ENCODE assay signal across 31 cellular contexts in genomic region chr10:2054728-2055127, GRCh38.
DNase-seq lines count a peak whose midpoint lies in the region; ATAC-seq and TF ChIP-seq lines count a peak whose summit lies in the region.
"Had no signal": no experiment of that assay in that cellular context is flagged by ENCODE, and none has a peak within 500 bp of the region (broad histone marks: within the 10 kb centered on the region; RNA-seq: fewer than 3 reads in every experiment).

No MANE protein-coding gene starts in this region.

- no peaks in the 10 kb centered on the region; a peak in 2 of 4 replicates for H3K4me1 ChIP-seq in SK-N-SH (ENCODE audit: control insufficient read depth in 1 of 2, insufficient read depth in 2 of 2, low read depth in 1 of 2, low read length in 1 of 2)
- H3K4me1 ChIP-seq: A549, BE2C had no signal

- H3K79me2 ChIP-seq in SK-N-SH (ENCODE audit: insufficient read depth), result no peaks in the 10 kb centered on the region

- TF ChIP-seq EP300 in SK-N-SH (IDR thresholded peaks at IDR 0.05; ENCODE audit: borderline replicate concordance in 1 of 2, low read depth in 1 of 2, low read length in 1 of 2), result peak in 1 of 2 experiments; percentile 50; a peak in 1 of 4 replicates

- no peaks in the 10 kb centered on the region for H3K36me3 ChIP-seq in SK-N-SH (replicated peaks in 1 of 2; ENCODE audit: control insufficient read depth in 1 of 2, insufficient read depth in 2 of 2, low read length in 1 of 2)
- H3K36me3 ChIP-seq: BE2C; BLaER1; BLaER1 treated with 17β-estradiol and CSF1 and Interleukin-3, amounts not matched to agents 10 nM and 100 nM had no signal

- no peak overlapping the region for H3K4me2 ChIP-seq in SK-N-SH
- H3K4me2 ChIP-seq: A549; BLaER1; BLaER1 treated with 17β-estradiol and CSF1 and Interleukin-3, amounts not matched to agents 10 nM and 100 nM had no signal

- H3K9me2 ChIP-seq in SK-N-SH, result no peaks in the 10 kb centered on the region

- CTCF ChIA-PET in SK-N-SH (lab: Yijun Ruan, JAX), result no interaction called here

- no peaks in the 10 kb centered on the region for H4K20me1 ChIP-seq in SK-N-SH (ENCODE audit: insufficient read depth)
- H4K20me1 ChIP-seq: BLaER1; BLaER1 treated with 17β-estradiol and CSF1 and Interleukin-3, amounts not matched to agents 10 nM and 100 nM had no signal

- H3K27ac ChIP-seq in SK-N-SH (ENCODE audit: low read depth in 2 of 2, low read length in 1 of 2), result peak overlapping the region in 1 of 2 experiments; percentile 90; a peak in 2 of 4 replicates
- H3K27ac ChIP-seq: 22Rv1; A549; BLaER1; BLaER1 treated with 17β-estradiol and CSF1 and Interleukin-3, amounts not matched to agents 10 nM and 100 nM; C4-2B had no signal

- TF ChIP-seq RAD21 in SK-N-SH (IDR thresholded peaks at IDR 0.05; ENCODE audit: low read length), result peak; percentile 16; the same call in 1 of the 2 replicates

- DNase-seq in SK-N-DZ (ENCODE audit: low spot score), result peak; percentile 80
- peak; percentile 39 for DNase-seq in SK-N-SH
- no peak for DNase-seq in retina
- DNase-seq: 8988T; ACHN; AML-193; BE2C; C1 segment of cervical spinal cord; Caco-2; Calu3; CD4-positive, alpha-beta memory T cell; CD4-positive, alpha-beta T cell; CD4-positive, CD25-positive, alpha-beta regulatory T cell; CD8-positive, alpha-beta memory T cell; CD8-positive, alpha-beta T cell; COR-L47; DMS 273 treated with DMSO at 0.1 percent for 48 hours; DMS153; DMS53; DMS79; DMS79 treated with DMSO at 0.1 percent for 48 hours; DND-41; EL had no signal

- WGBS in SK-N-SH (ENCODE audit: low lambda C conversion rate), result 8% methylated on average over 3 of the region's 3 CpGs

- H2AFZ ChIP-seq in SK-N-SH (ENCODE audit: low read depth), result no peak overlapping the region

- no peak overlapping the region for H3K4me3 ChIP-seq in SK-N-SH (ENCODE audit: low read depth in 2 of 2, low read length in 1 of 2)
- H3K4me3 ChIP-seq: A549; BLaER1; BLaER1 treated with 17β-estradiol and CSF1 and Interleukin-3, amounts not matched to agents 10 nM and 100 nM had no signal

- no peaks in the 10 kb centered on the region for H3K9me3 ChIP-seq in SK-N-SH
- H3K9me3 ChIP-seq: A549, BE2C, Caco-2 had no signal

- TF ChIP-seq CTCF in SK-N-SH (IDR thresholded peaks at IDR 0.05), result no peak

- no peaks in the 10 kb centered on the region for H3F3A ChIP-seq in SK-N-SH (replicated peaks; ENCODE audit: insufficient read depth)

- POLR2A ChIA-PET in SK-N-SH (lab: Yijun Ruan, JAX), result no interaction called here

- no peaks in the 10 kb centered on the region for H3K27me3 ChIP-seq in SK-N-SH (ENCODE audit: insufficient read depth)
- H3K27me3 ChIP-seq: BE2C; BLaER1; BLaER1 treated with 17β-estradiol and CSF1 and Interleukin-3, amounts not matched to agents 10 nM and 100 nM had no signal

- no peak overlapping the region for H3K9ac ChIP-seq in SK-N-SH
- H3K9ac ChIP-seq: BLaER1; BLaER1 treated with 17β-estradiol and CSF1 and Interleukin-3, amounts not matched to agents 10 nM and 100 nM had no signal

- ATAC-seq in SK-N-SH treated with all-trans-retinoic acid at 6 μM for 48 hours (no peak), GM19035 (IDR thresholded peaks at IDR 0.05; ENCODE audit: unreplicated experiment) (no peak), HG02852 (IDR thresholded peaks at IDR 0.05; ENCODE audit: unreplicated experiment) (no peak)
- ATAC-seq: A549; CD8-positive, alpha-beta T cell had no signal

TF ChIP-seq in SK-N-SH, 30 proteins besides CTCF, POLR2A, EP300 and RAD21:
- no peak for TF ChIP-seq TCF12 (IDR thresholded peaks at IDR 0.05)
- no peak for TF ChIP-seq MEF2A (IDR thresholded peaks at IDR 0.05; ENCODE audit: borderline replicate concordance, low read depth)
- no peak for TF ChIP-seq NFIC (IDR thresholded peaks at IDR 0.05; ENCODE audit: borderline replicate concordance)
- TF ChIP-seq FOXM1 (IDR thresholded peaks at IDR 0.05; ENCODE audit: low read depth), result no peak
- peak; percentile 64; the same call in 1 of the 2 replicates for TF ChIP-seq GATA2 (CRISPR knock-in tag; IDR thresholded peaks at IDR 0.05)
- TF ChIP-seq RCOR1 (IDR thresholded peaks at IDR 0.05; ENCODE audit: low read length), result peak; percentile 50; the same call in 1 of the 2 replicates
- TF ChIP-seq, protein P1, sequence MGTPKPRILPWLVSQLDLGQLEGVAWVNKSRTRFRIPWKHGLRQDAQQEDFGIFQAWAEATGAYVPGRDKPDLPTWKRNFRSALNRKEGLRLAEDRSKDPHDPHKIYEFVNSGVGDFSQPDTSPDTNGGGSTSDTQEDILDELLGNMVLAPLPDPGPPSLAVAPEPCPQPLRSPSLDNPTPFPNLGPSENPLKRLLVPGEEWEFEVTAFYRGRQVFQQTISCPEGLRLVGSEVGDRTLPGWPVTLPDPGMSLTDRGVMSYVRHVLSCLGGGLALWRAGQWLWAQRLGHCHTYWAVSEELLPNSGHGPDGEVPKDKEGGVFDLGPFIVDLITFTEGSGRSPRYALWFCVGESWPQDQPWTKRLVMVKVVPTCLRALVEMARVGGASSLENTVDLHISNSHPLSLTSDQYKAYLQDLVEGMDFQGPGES (IDR thresholded peaks at IDR 0.05; ENCODE audit: low read depth, low read length), result no peak
- no peak for TF ChIP-seq MXI1 (IDR thresholded peaks at IDR 0.05; ENCODE audit: low read depth, low read length)

TF ChIP-seq in SK-N-SH treated with all-trans-retinoic acid at 6 μM for 48 hours, 23 proteins besides CTCF, POLR2A, EP300 and RAD21:
- TF ChIP-seq PPARA (CRISPR knock-in tag; IDR thresholded peaks at IDR 0.05; ENCODE audit: borderline replicate concordance) (no peak), BACH2 (CRISPR knock-in tag; IDR thresholded peaks at IDR 0.05; ENCODE audit: borderline replicate concordance) (no peak), ZNF70 (CRISPR knock-in tag; IDR thresholded peaks at IDR 0.05) (no peak), ESRRG (CRISPR knock-in tag; IDR thresholded peaks at IDR 0.05) (no peak), ZNF8 (CRISPR knock-in tag; IDR thresholded peaks at IDR 0.05) (no peak), ARNTL (CRISPR knock-in tag; IDR thresholded peaks at IDR 0.05; ENCODE audit: borderline replicate concordance, low read depth) (no peak), ZC3H10 (CRISPR knock-in tag; IDR thresholded peaks at IDR 0.05) (no peak), ZNF565 (CRISPR knock-in tag; conservative IDR thresholded peaks at IDR 0.05; ENCODE audit: low read depth) (no peak), TCF4 (CRISPR knock-in tag; IDR thresholded peaks at IDR 0.05; ENCODE audit: borderline replicate concordance) (peak; percentile 80; the same call in 1 of the 2 replicates), SNAI2 (CRISPR knock-in tag; IDR thresholded peaks at IDR 0.05) (no peak), TSHZ2 (CRISPR knock-in tag; IDR thresholded peaks at IDR 0.05) (peak; percentile 65; the same call in 1 of the 2 replicates), CSDC2 (CRISPR knock-in tag; IDR thresholded peaks at IDR 0.05) (no peak)
- TF ChIP-seq, protein P2, sequence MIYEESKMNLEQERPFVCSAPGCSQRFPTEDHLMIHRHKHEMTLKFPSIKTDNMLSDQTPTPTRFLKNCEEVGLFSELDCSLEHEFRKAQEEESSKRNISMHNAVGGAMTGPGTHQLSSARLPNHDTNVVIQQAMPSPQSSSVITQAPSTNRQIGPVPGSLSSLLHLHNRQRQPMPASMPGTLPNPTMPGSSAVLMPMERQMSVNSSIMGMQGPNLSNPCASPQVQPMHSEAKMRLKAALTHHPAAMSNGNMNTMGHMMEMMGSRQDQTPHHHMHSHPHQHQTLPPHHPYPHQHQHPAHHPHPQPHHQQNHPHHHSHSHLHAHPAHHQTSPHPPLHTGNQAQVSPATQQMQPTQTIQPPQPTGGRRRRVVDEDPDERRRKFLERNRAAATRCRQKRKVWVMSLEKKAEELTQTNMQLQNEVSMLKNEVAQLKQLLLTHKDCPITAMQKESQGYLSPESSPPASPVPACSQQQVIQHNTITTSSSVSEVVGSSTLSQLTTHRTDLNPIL (CRISPR knock-in tag; IDR thresholded peaks at IDR 0.05; ENCODE audit: low read depth), result no peak
